ENCODE assay signal across 8 cellular contexts in genomic region chr17:4997302-4998026, GRCh38. TPM values are rescaled to one million over a fixed set of nuclear protein-coding genes. Genes with fewer than 3 reads are reported as not detected.
DNase-seq lines count a peak whose midpoint lies in the region; ATAC-seq, FAIRE-seq and TF ChIP-seq lines count a peak whose summit lies in the region.

INCA1 (minus strand) TSS chr17:4997522; CDS start chr17:4994437, 3,085 bp downstream.
KIF1C (plus strand) TSS chr17:4997950; CDS start chr17:5000247, 2,297 bp downstream.

- peaks cover 14% of the 10 kb centered on the region for H3K36me3 Mint-ChIP-seq in T-helper 1 cell treated with Interleukin-12 subunit alpha and Interleukin-12 subunit beta and Interleukin-4 antibody, amounts not matched to agents 30 μg/mL and 1 μg/mL, for 36 hours (ENCODE audit: low read depth)

- H3K27me3 ChIP-seq in right atrium auricular region (no peaks in the 10 kb centered on the region), uterus (no peaks in the 10 kb centered on the region)

- peaks cover 6% of the 10 kb centered on the region for H3K27me3 Mint-ChIP-seq in T-helper 1 cell treated with Interleukin-12 subunit alpha and Interleukin-12 subunit beta and Interleukin-4 antibody, amounts not matched to agents 30 μg/mL and 1 μg/mL, for 36 hours (ENCODE audit: low read depth)

- peak within 1 kb of the TSS; percentile 96 to 97 for H3K27ac ChIP-seq in right atrium auricular region
- H3K27ac ChIP-seq in uterus, result peak within 1 kb of the TSS; percentile 94

- peaks cover 15% of the 10 kb centered on the region for H3K4me1 Mint-ChIP-seq in T-helper 1 cell treated with Interleukin-12 subunit alpha and Interleukin-12 subunit beta and Interleukin-4 antibody, amounts not matched to agents 30 μg/mL and 1 μg/mL, for 36 hours (ENCODE audit: low read depth)

- no peaks in the 10 kb centered on the region for H3K9me3 ChIP-seq in right atrium auricular region
- H3K9me3 ChIP-seq in uterus, result no peaks in the 10 kb centered on the region

- H3K4me1 ChIP-seq in right atrium auricular region, result peaks cover 0 to 38% of the 10 kb centered on the region in 2 donors
- peaks cover 9 to 18% of the 10 kb centered on the region in 2 donors for H3K4me1 ChIP-seq in uterus

- peak; percentile 97 for FAIRE-seq in GM12891 (lab: Jason Lieb, UNC)

- peaks cover 17% of the 10 kb centered on the region for H3K36me3 ChIP-seq in right atrium auricular region
- no peaks in the 10 kb centered on the region for H3K36me3 ChIP-seq in uterus

- DNase-seq in GM12891 (ENCODE audit: insufficient read length, low spot score) (peak; percentile 99), NCI-H1105 (lab: John Stamatoyannopoulos, UW) (peak; percentile 94), amygdala (lab: John Stamatoyannopoulos, UW) (peak; percentile 58 to 98 (median 90)), right atrium auricular region (ENCODE audit: low spot score) (peak; percentile 89), putamen (ENCODE audit: low spot score) (peak; percentile 93), uterus (peak; percentile 92 to 95)

- H3K9me3 Mint-ChIP-seq in T-helper 1 cell treated with Interleukin-12 subunit alpha and Interleukin-12 subunit beta and Interleukin-4 antibody, amounts not matched to agents 30 μg/mL and 1 μg/mL, for 36 hours, result no peaks in the 10 kb centered on the region

- no peak for TF ChIP-seq POLR2A in GM12891 (IDR thresholded peaks at IDR 0.05; ENCODE audit: low read depth, low read length)
- TF ChIP-seq POLR2A in uterus (IDR thresholded peaks at IDR 0.05), result peak; percentile 79 to 85

- TF ChIP-seq CTCF in right atrium auricular region (IDR thresholded peaks at IDR 0.05) (peak in 1 of 2 donors; percentile 30), uterus (IDR thresholded peaks at IDR 0.05) (peak in 2 of 4 experiments; percentile 19 to 46)

- H3K27ac Mint-ChIP-seq in T-helper 1 cell treated with Interleukin-12 subunit alpha and Interleukin-12 subunit beta and Interleukin-4 antibody, amounts not matched to agents 30 μg/mL and 1 μg/mL, for 36 hours, result peak within 1 kb of the TSS; percentile 57

- peak; percentile 86 for ATAC-seq in HG02642 (IDR thresholded peaks at IDR 0.05; ENCODE audit: poor library complexity, unreplicated experiment)

- intact Hi-C loops in uterus (cut with DNase I; ENCODE audit: low total_unique reads), result no loop called here

- H3K4me3 ChIP-seq in right atrium auricular region (peak within 1 kb of the TSS; percentile 83 to 91), uterus (peak within 1 kb of the TSS; percentile 78 to 93)

- H3K4me3 Mint-ChIP-seq in T-helper 1 cell treated with Interleukin-12 subunit alpha and Interleukin-12 subunit beta and Interleukin-4 antibody, amounts not matched to agents 30 μg/mL and 1 μg/mL, for 36 hours, result peak within 1 kb of the TSS; percentile 87

TF ChIP-seq in GM12891, 5 proteins besides CTCF, POLR2A, EP300 and RAD21:
- no peak for TF ChIP-seq TAF1 (IDR thresholded peaks at IDR 0.05; ENCODE audit: low read depth, low read length)
- peak; percentile 26 for TF ChIP-seq PAX5 (IDR thresholded peaks at IDR 0.05; ENCODE audit: insufficient read depth, low read length, severe bottlenecking)
- TF ChIP-seq POU2F2 (IDR thresholded peaks at IDR 0.05; ENCODE audit: low read depth, low read length), result no peak
- TF ChIP-seq SPI1 (IDR thresholded peaks at IDR 0.05; ENCODE audit: low read depth, low read length), result no peak

RNA-seq across cellular contexts. Expression of gene INCA1, which starts in this region (rescaled TPM):
- polyA plus RNA-seq in GM12891 (2012; ENCODE audit: low read depth, missing spikeins), result 0.59 TPM
- total RNA-seq in right atrium auricular region (1 to 10 TPM; 1.7 to 2.9 TPM), uterus (1 to 10 TPM in 1 of 4 donors, not detected in 3; 3.4 TPM)

RNA-seq across cellular contexts. Expression of gene KIF1C, which starts in this region (rescaled TPM):
- 17.2 TPM for polyA plus RNA-seq in GM12891 (2012; ENCODE audit: low read depth, missing spikeins)
- total RNA-seq in right atrium auricular region (100 to 1,000 TPM; 179 to 232 TPM), uterus (100 to 1,000 TPM in 1 of 4 donors, 10 to 100 TPM in 3; 22.9 to 140 (median 30.5) TPM)

Comparison
In these comparisons a context has a peak if more than half of its experiments do, and no peak if none do; other contexts are left out.
1. Peak in every context shown above with its lines: DNase-seq, ATAC-seq, H3K4me3 ChIP-seq and H3K27ac ChIP-seq.